In genomic region chr17:62965649-62966425, GRCh38 we compare ENCODE assay signal across 8 cellular contexts. TPM values are rescaled to one million over a fixed set of nuclear protein-coding genes. Genes with fewer than 3 reads are reported as not detected.
DNase-seq lines count a peak whose midpoint lies in the region; ATAC-seq, FAIRE-seq and TF ChIP-seq lines count a peak whose summit lies in the region.

Gene TANC2 (plus strand): TSS chr17:62966235. CDS start chr17:63009560, 43,325 bp downstream.

- H3K4me1 ChIP-seq in duodenal mucosa (ENCODE audit: control insufficient read depth in 1 of 2, insufficient read depth in 2 of 2, low read length in 2 of 2) (peaks cover 6 to 10% of the 10 kb centered on the region in 2 donors), liver (ENCODE audit: control insufficient read depth in 4 of 4, insufficient read depth in 4 of 4, low read length in 3 of 4) (peaks cover 0 to 19% (median 13%) of the 10 kb centered on the region in 4 donors)

- CTCF ChIA-PET in activated CD8-positive, alpha-beta T cell treated with anti-CD3 and anti-CD28 coated beads for 36 hours (lab: Charles Lee) = interaction anchor here (1.1 to 2.2 kb wide), 2 partner anchors 242 to 441 kb away, joined by 3 to 4 read pairs; no protein-coding TSS in a partner anchor

- H3K9me3 Mint-ChIP-seq in activated CD8-positive, alpha-beta T cell treated with anti-CD3 and anti-CD28 coated beads for 36 hours = no peaks in the 10 kb centered on the region

- H3K9me3 ChIP-seq in duodenal mucosa (ENCODE audit: control insufficient read depth in 1 of 2, low read length in 2 of 2) (no peaks in the 10 kb centered on the region), liver (ENCODE audit: control insufficient read depth in 4 of 4, low read length in 3 of 4) (no peaks in the 10 kb centered on the region)

- peak within 1 kb of the TSS; percentile 93 for H3K27ac Mint-ChIP-seq in activated CD8-positive, alpha-beta T cell treated with anti-CD3 and anti-CD28 coated beads for 36 hours

- H3K4me3 ChIP-seq in duodenal mucosa (ENCODE audit: low read depth in 1 of 2, low read length in 2 of 2) (peak within 1 kb of the TSS; percentile 75 to 85), liver (ENCODE audit: low read depth in 1 of 3, low read length in 3 of 3) (peak within 1 kb of the TSS; percentile 63 to 98 (median 82))

- H3K27me3 ChIP-seq in duodenal mucosa (ENCODE audit: control insufficient read depth in 1 of 2, insufficient read depth in 2 of 2, low read length in 2 of 2) = peaks cover 7 to 9% of the 10 kb centered on the region in 2 donors
- H3K27me3 ChIP-seq in liver (ENCODE audit: control insufficient read depth in 4 of 4, insufficient read depth in 4 of 4, low read length in 3 of 4) = no peaks in the 10 kb centered on the region

- peaks cover 29% of the 10 kb centered on the region for H3K4me1 Mint-ChIP-seq in activated CD8-positive, alpha-beta T cell treated with anti-CD3 and anti-CD28 coated beads for 36 hours (ENCODE audit: low read depth)

- H3K36me3 ChIP-seq in duodenal mucosa (ENCODE audit: control insufficient read depth in 1 of 2, insufficient read depth in 2 of 2, low read length in 2 of 2) (no peaks in the 10 kb centered on the region), liver (ENCODE audit: control insufficient read depth in 4 of 4, insufficient read depth in 3 of 4, low read depth in 1 of 4, low read length in 3 of 4) (no peaks in the 10 kb centered on the region)

- no peak for TF ChIP-seq CTCF in activated CD8-positive, alpha-beta T cell treated with anti-CD3 and anti-CD28 coated beads for 36 hours (IDR thresholded peaks at IDR 0.05)
- TF ChIP-seq CTCF in liver (IDR thresholded peaks at IDR 0.05; ENCODE audit: low read depth, low read length, missing input control) = peak; percentile 3

- peak; percentile 56 for ATAC-seq in HG03342 (IDR thresholded peaks at IDR 0.05; ENCODE audit: unreplicated experiment)
- peak; percentile 67 for ATAC-seq in activated CD8-positive, alpha-beta T cell treated with anti-CD3 and anti-CD28 coated beads for 36 hours

- H3K9ac ChIP-seq in duodenal mucosa (ENCODE audit: low read depth in 1 of 2, low read length in 2 of 2) (peak within 1 kb of the TSS; percentile 51 to 67), liver (ENCODE audit: low read depth in 1 of 2, low read length in 2 of 2) (peak within 1 kb of the TSS; percentile 11 to 54)

- H3K27me3 Mint-ChIP-seq in activated CD8-positive, alpha-beta T cell treated with anti-CD3 and anti-CD28 coated beads for 36 hours = peaks cover 15% of the 10 kb centered on the region

- H3K27ac ChIP-seq in duodenal mucosa (ENCODE audit: low read depth, low read length) (peak within 1 kb of the TSS; percentile 49), liver (ENCODE audit: low read depth in 1 of 2, low read length in 2 of 2) (peak within 1 kb of the TSS; percentile 36 to 67)

- POLR2A ChIA-PET in activated CD8-positive, alpha-beta T cell treated with anti-CD3 and anti-CD28 coated beads for 36 hours (lab: Charles Lee) = interaction anchor here (0.9 to 1.5 kb wide), 3 partner anchors 21 to 264 kb away, joined by 3 read pairs; no protein-coding TSS in a partner anchor

- H3K36me3 Mint-ChIP-seq in activated CD8-positive, alpha-beta T cell treated with anti-CD3 and anti-CD28 coated beads for 36 hours (ENCODE audit: low read depth) = no peaks in the 10 kb centered on the region

- no peak for TF ChIP-seq RAD21 in liver (IDR thresholded peaks at IDR 0.05)

- WGBS in liver = 2% methylated on average over 82 of the region's 82 CpGs

- intact Hi-C loops in activated CD8-positive, alpha-beta T cell treated with anti-CD3 and anti-CD28 coated beads for 36 hours (cut with micrococcal nuclease) = loop anchor here (5.0 kb wide), 1 partner anchor 244 kb away; no protein-coding TSS in a partner anchor

- peak; percentile 42 for DNase-seq in GM18507 (ENCODE audit: extremely low spot score, insufficient read length, low read depth)
- DNase-seq in NCI-H748 treated with DMSO at 0.1 percent for 48 hours (lab: John Stamatoyannopoulos, UW) = peak; percentile 58
- DNase-seq in activated CD8-positive, alpha-beta T cell treated with anti-CD3 and anti-CD28 coated beads for 36 hours = peak; percentile 88
- DNase-seq in stimulated activated CD4-positive, alpha-beta T cell treated with anti-CD3 and anti-CD28 coated beads, Interleukin-2, amount 100 ng/mL, for 24 hours = peak; percentile 72 to 74
- no peak for DNase-seq in cortex of kidney (lab: John Stamatoyannopoulos, UW)

- peak within 1 kb of the TSS; percentile 79 for H3K4me3 Mint-ChIP-seq in activated CD8-positive, alpha-beta T cell treated with anti-CD3 and anti-CD28 coated beads for 36 hours

- peak; percentile 15 for FAIRE-seq in GM18507 (lab: Jason Lieb, UNC)

TF ChIP-seq in liver, 16 proteins besides CTCF, POLR2A, EP300 and RAD21:
- TF ChIP-seq ZBTB33 (IDR thresholded peaks at IDR 0.05) (no peak), EGR1 (IDR thresholded peaks at IDR 0.05; ENCODE audit: low read depth in 2 of 2) (no peak), HNF4A (conservative IDR thresholded peaks at IDR 0.05) (no peak), SP1 (IDR thresholded peaks at IDR 0.05) (no peak), MAX (IDR thresholded peaks at IDR 0.05) (peak; percentile 50), HNF4G (IDR thresholded peaks at IDR 0.05) (no peak), NR2F2 (IDR thresholded peaks at IDR 0.05) (no peak), TAF1 (conservative IDR thresholded peaks at IDR 0.05) (no peak), FOXA2 (IDR thresholded peaks at IDR 0.05) (no peak), FOXA1 (IDR thresholded peaks at IDR 0.05) (no peak), YY1 (IDR thresholded peaks at IDR 0.05) (no peak), RXRA (IDR thresholded peaks at IDR 0.05) (no peak), JUND (IDR thresholded peaks at IDR 0.05) (peak; percentile 19 to 53), ATF3 (IDR thresholded peaks at IDR 0.05) (no peak)
- TF ChIP-seq, protein P1, sequence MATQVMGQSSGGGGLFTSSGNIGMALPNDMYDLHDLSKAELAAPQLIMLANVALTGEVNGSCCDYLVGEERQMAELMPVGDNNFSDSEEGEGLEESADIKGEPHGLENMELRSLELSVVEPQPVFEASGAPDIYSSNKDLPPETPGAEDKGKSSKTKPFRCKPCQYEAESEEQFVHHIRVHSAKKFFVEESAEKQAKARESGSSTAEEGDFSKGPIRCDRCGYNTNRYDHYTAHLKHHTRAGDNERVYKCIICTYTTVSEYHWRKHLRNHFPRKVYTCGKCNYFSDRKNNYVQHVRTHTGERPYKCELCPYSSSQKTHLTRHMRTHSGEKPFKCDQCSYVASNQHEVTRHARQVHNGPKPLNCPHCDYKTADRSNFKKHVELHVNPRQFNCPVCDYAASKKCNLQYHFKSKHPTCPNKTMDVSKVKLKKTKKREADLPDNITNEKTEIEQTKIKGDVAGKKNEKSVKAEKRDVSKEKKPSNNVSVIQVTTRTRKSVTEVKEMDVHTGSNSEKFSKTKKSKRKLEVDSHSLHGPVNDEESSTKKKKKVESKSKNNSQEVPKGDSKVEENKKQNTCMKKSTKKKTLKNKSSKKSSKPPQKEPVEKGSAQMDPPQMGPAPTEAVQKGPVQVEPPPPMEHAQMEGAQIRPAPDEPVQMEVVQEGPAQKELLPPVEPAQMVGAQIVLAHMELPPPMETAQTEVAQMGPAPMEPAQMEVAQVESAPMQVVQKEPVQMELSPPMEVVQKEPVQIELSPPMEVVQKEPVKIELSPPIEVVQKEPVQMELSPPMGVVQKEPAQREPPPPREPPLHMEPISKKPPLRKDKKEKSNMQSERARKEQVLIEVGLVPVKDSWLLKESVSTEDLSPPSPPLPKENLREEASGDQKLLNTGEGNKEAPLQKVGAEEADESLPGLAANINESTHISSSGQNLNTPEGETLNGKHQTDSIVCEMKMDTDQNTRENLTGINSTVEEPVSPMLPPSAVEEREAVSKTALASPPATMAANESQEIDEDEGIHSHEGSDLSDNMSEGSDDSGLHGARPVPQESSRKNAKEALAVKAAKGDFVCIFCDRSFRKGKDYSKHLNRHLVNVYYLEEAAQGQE (IDR thresholded peaks at IDR 0.05) = no peak

RNA-seq across cellular contexts. Expression of gene TANC2, which starts in this region (rescaled TPM):
- 1 to 10 TPM; 7.9 to 9.6 TPM for total RNA-seq in activated CD8-positive, alpha-beta T cell treated with anti-CD3 and anti-CD28 coated beads for 36 hours
- total RNA-seq in liver = 1 to 10 TPM; 6.9 to 7.7 TPM
- polyA plus RNA-seq in liver = 1 to 10 TPM; 1.2 TPM
